ENCODE assay signal across 35 cellular contexts in genomic region chr2:30308280-30308679, GRCh38.
"Had no signal": no experiment of that assay in that cellular context is flagged by ENCODE, and none has a peak within 500 bp of the region (broad histone marks: within the 10 kb centered on the region; RNA-seq: fewer than 3 reads in every experiment).

No MANE protein-coding gene starts in this region.

- DNase-seq: Karpas-422, Kasumi-1, MG63, MM.1S, MV-4-11, NCI-H1048, NCI-H1092, NCI-H1092 treated with DMSO at 0.1 percent for 48 hours, NCI-H1105, NCI-H1105 treated with DMSO at 0.1 percent for 48 hours, NCI-H1417, NCI-H1417 treated with DMSO at 0.1 percent for 48 hours, NCI-H1436, NCI-H1436 treated with DMSO at 0.1 percent for 48 hours, NCI-H146, NCI-H1694, NCI-H1694 treated with DMSO at 0.1 percent for 48 hours, NCI-H187, NCI-H187 treated with DMSO at 0.1 percent for 48 hours, NCI-H1930, NCI-H2029, NCI-H2029 treated with DMSO at 0.1 percent for 48 hours, NCI-H2081, NCI-H2081 treated with DMSO at 0.1 percent for 48 hours, NCI-H2107, NCI-H2171, NCI-H2171 treated with DMSO at 0.1 percent for 48 hours, NCI-H2227 treated with DMSO at 0.1 percent for 48 hours, NCI-H226, NCI-H345, NCI-H446, NCI-H446 treated with DMSO at 0.1 percent for 48 hours, NCI-H510A, NCI-H510A treated with DMSO at 0.1 percent for 48 hours, NCI-H524 had no signal

- H3K27me3 ChIP-seq: MG63 had no signal

- H3K9me3 ChIP-seq: MG63 had no signal

- H3K36me3 ChIP-seq: MG63 had no signal

- H3K4me3 ChIP-seq: MG63 had no signal
